In the genomic region with DNA sequence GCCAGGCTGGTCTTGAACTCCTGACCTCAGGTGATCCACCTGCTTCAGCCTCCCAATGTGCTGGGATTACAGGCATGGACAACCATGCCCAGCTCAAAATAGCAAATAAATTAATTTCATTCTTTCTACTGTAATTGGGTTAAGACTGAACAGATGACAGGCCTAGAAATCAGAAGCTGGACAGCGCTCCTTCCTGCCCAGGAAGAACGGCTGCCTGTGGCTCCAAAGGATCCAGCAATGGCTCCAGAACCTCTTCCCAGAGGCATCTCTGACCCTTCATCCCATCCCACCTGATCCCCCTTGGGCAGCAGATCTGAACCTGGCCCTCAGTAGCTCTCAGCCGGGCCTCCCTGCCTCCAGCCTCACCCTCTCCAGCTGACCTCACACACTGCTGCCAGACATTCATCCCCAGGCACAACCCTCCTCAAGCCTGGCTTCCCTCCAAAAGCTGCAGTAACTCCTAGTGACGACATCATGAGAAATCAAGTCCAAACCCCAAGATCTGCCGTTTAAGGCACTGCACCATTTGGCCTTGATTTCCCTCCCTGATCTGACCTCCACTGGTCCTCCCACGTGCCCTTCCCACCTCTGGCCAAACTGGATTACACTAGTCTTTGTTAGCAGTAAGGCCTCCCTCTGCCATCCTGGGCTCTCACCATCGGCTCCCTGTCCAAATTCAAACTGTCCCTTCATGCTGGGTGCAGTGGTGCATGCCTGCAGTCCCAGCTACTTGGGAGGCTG, we compare ENCODE assay signal across 16 cellular contexts. TPM values are rescaled to one million over a fixed set of nuclear protein-coding genes. Genes with fewer than 3 reads are reported as not detected.
A peak's percentile ranks its signal among the peaks of the same experiment; 100 is the strongest.
DNase-seq lines count a peak whose midpoint lies in the region; ATAC-seq, FAIRE-seq and TF ChIP-seq lines count a peak whose summit lies in the region.
"Had no signal": no experiment of that assay in that cellular context is flagged by ENCODE, and none has a peak within 500 bp of the region (broad histone marks: within the 10 kb centered on the region; RNA-seq: fewer than 3 reads in every experiment).

No MANE protein-coding gene starts in this region.

- ATAC-seq in CD4-positive, CD25-positive, alpha-beta regulatory T cell (ENCODE audit: low read depth in 2 of 2) = no peak
- ATAC-seq: foreskin keratinocyte, HCT116, psoas muscle had no signal

- H3K4me1 ChIP-seq in CD4-positive, CD25-positive, alpha-beta regulatory T cell (ENCODE audit: control insufficient read depth, insufficient read depth, low read length, poor library complexity, severe bottlenecking) = peaks cover 28% of the 10 kb centered on the region
- peaks cover 21 to 31% of the 10 kb centered on the region in 2 donors for H3K4me1 ChIP-seq in adrenal gland (replicated peaks in 1 of 2)
- H3K4me1 ChIP-seq: foreskin keratinocyte had no signal

- TF ChIP-seq CTCF in adrenal gland (IDR thresholded peaks at IDR 0.05) = no peak
- TF ChIP-seq CTCF in D721Med (IDR thresholded peaks at IDR 0.05; ENCODE audit: insufficient read depth, missing control alignments) = no peak

- peaks cover 2% of the 10 kb centered on the region for H3K36me3 ChIP-seq in CD4-positive, CD25-positive, alpha-beta regulatory T cell (ENCODE audit: control insufficient read depth, insufficient read depth, low read length)
- peaks cover 0 to 8% of the 10 kb centered on the region in 2 donors for H3K36me3 ChIP-seq in adrenal gland (replicated peaks in 1 of 2)

- intact Hi-C loops in adrenal gland (cut with DNase I) = loop anchor here in 1 of 2 donors (10.0 kb wide), 1 partner anchor 131 kb away; the partner anchor contains the start of gene GRB2

- H3K36me3 Mint-ChIP-seq in CD4-positive, CD25-positive, alpha-beta regulatory T cell = peaks cover 4% of the 10 kb centered on the region

- H3K27ac Mint-ChIP-seq in CD4-positive, CD25-positive, alpha-beta regulatory T cell = peak overlapping the region in 1 of 3 donors; percentile 66

- H3K27me3 ChIP-seq in CD4-positive, CD25-positive, alpha-beta regulatory T cell (ENCODE audit: control insufficient read depth, insufficient read depth, low read length) = no peaks in the 10 kb centered on the region
- no peaks in the 10 kb centered on the region for H3K27me3 ChIP-seq in adrenal gland
- H3K27me3 ChIP-seq: foreskin keratinocyte, upper lobe of left lung had no signal

- DNase-seq in CD4-positive, CD25-positive, alpha-beta regulatory T cell = no peak
- DNase-seq in HCEC 1CT = peak; percentile 88
- peak; percentile 50 to 77 (median 71) for DNase-seq in adrenal gland
- peak; percentile 35 for DNase-seq in kidney tubule cell (ENCODE audit: low spot score)
- DNase-seq in D721Med (ENCODE audit: insufficient read length, low spot score) = no peak
- no peak for DNase-seq in stimulated activated naive CD4-positive, alpha-beta T cell (lab: John Stamatoyannopoulos, UW)
- no peak for DNase-seq in midbrain (lab: John Stamatoyannopoulos, UW)
- no peak for DNase-seq in OCI-M2 (lab: John Stamatoyannopoulos, UW; ENCODE audit: unreplicated experiment)
- DNase-seq: anterior cingulate cortex, DMS79, left ventricle myocardium inferior, NCI-H146, upper lobe of left lung had no signal

- peaks cover 4 to 37% (median 8%) of the 10 kb centered on the region in 4 donors for H3K4me1 Mint-ChIP-seq in CD4-positive, CD25-positive, alpha-beta regulatory T cell

- no peak overlapping the region for H3K4me3 ChIP-seq in CD4-positive, CD25-positive, alpha-beta regulatory T cell (ENCODE audit: low read depth, low read length)
- no peak overlapping the region for H3K4me3 ChIP-seq in adrenal gland
- H3K4me3 ChIP-seq: left ventricle myocardium inferior, psoas muscle, upper lobe of left lung had no signal

- H3K27ac ChIP-seq in CD4-positive, CD25-positive, alpha-beta regulatory T cell (ENCODE audit: insufficient read depth, low read length, poor library complexity, severe bottlenecking) = peak overlapping the region; percentile 14
- H3K27ac ChIP-seq in adrenal gland = peak overlapping the region in 2 of 5 donors; percentile 36 to 56
- H3K27ac ChIP-seq: foreskin keratinocyte, psoas muscle, upper lobe of left lung had no signal

- no peak for TF ChIP-seq POLR2A in adrenal gland (IDR thresholded peaks at IDR 0.05)

- FAIRE-seq in D721Med (lab: Jason Lieb, UNC) = no peak

- peak overlapping the region in 3 of 4 donors; percentile 71 to 90 (median 86) for H3K4me3 Mint-ChIP-seq in CD4-positive, CD25-positive, alpha-beta regulatory T cell

- H3K9me3 Mint-ChIP-seq in CD4-positive, CD25-positive, alpha-beta regulatory T cell = peaks cover 0 to 2% (median 0%) of the 10 kb centered on the region in 7 donors

- no peaks in the 10 kb centered on the region for H3K9me3 ChIP-seq in CD4-positive, CD25-positive, alpha-beta regulatory T cell (ENCODE audit: control insufficient read depth in 2 of 2, low read length in 2 of 2)
- no peaks in the 10 kb centered on the region for H3K9me3 ChIP-seq in adrenal gland (replicated peaks in 1 of 3)
- H3K9me3 ChIP-seq: left ventricle myocardium inferior, psoas muscle, upper lobe of left lung had no signal

- WGBS in adrenal gland, 4 donors = 51 to 64% (median 60%) methylated on average over 7 of the region's 7 CpGs

- H3K27me3 Mint-ChIP-seq in CD4-positive, CD25-positive, alpha-beta regulatory T cell = no peaks in the 10 kb centered on the region

RNA-seq across cellular contexts. Expression of gene MIF4GD, which starts 3.1 kb away (rescaled TPM):
- total RNA-seq in CD4-positive, CD25-positive, alpha-beta regulatory T cell = 35.7 TPM
- polyA plus RNA-seq in CD4-positive, CD25-positive, alpha-beta regulatory T cell = 100 to 1,000 TPM in 1 of 4 donors, 10 to 100 TPM in 3; 78.3 to 102 (median 89.4) TPM
- total RNA-seq in adrenal gland = 10 to 100 TPM; 18.1 to 53.0 (median 29.4) TPM
- polyA plus RNA-seq in adrenal gland = 10 to 100 TPM; 10.7 to 15.1 (median 14.8) TPM

RNA-seq across cellular contexts. Expression of gene MRPS7, which starts 12.5 kb away (rescaled TPM):
- 32.3 TPM for total RNA-seq in CD4-positive, CD25-positive, alpha-beta regulatory T cell
- 100 to 1,000 TPM; 119 to 141 (median 120) TPM for polyA plus RNA-seq in CD4-positive, CD25-positive, alpha-beta regulatory T cell
- total RNA-seq in adrenal gland = 10 to 100 TPM; 47.7 to 91.4 (median 69.6) TPM
- polyA plus RNA-seq in adrenal gland = 100 to 1,000 TPM in 1 of 3 donors, 10 to 100 TPM in 2; 52.5 to 112 (median 87.7) TPM

RNA-seq across cellular contexts. Expression of gene GGA3, which starts 12.7 kb away (rescaled TPM):
- 92.6 TPM for total RNA-seq in CD4-positive, CD25-positive, alpha-beta regulatory T cell
- polyA plus RNA-seq in CD4-positive, CD25-positive, alpha-beta regulatory T cell = 10 to 100 TPM in 3 of 4 donors, 1 to 10 TPM in 1; 8.0 to 17.2 (median 10.9) TPM
- 10 to 100 TPM in 7 of 8 donors, 1 to 10 TPM in 1; 8.0 to 36.9 (median 24.6) TPM for total RNA-seq in adrenal gland
- polyA plus RNA-seq in adrenal gland = 10 to 100 TPM; 23.2 to 51.5 (median 24.1) TPM

RNA-seq across cellular contexts. Expression of gene SLC25A19, which starts 15.1 kb away (rescaled TPM):
- 24.9 TPM for total RNA-seq in CD4-positive, CD25-positive, alpha-beta regulatory T cell
- 10 to 100 TPM; 15.1 to 21.9 (median 19.0) TPM for polyA plus RNA-seq in CD4-positive, CD25-positive, alpha-beta regulatory T cell
- total RNA-seq in adrenal gland = 10 to 100 TPM; 15.8 to 63.9 (median 25.3) TPM
- polyA plus RNA-seq in adrenal gland = 10 to 100 TPM; 23.6 to 38.4 (median 32.7) TPM

Comparison
In these comparisons a context has a peak if more than half of its experiments do, and no peak if none do; other contexts are left out.
1. DNase-seq: peak in HCEC 1CT (single experiment), adrenal gland (7 of 7) and kidney tubule cell (single experiment); none in CD4-positive, CD25-positive, alpha-beta regulatory T cell (0 of 3), D721Med (single experiment), stimulated activated naive CD4-positive, alpha-beta T cell (0 of 6), midbrain (single experiment) and OCI-M2 (single experiment).